ENCODE assay signal across 1 cellular context in the genomic region with DNA sequence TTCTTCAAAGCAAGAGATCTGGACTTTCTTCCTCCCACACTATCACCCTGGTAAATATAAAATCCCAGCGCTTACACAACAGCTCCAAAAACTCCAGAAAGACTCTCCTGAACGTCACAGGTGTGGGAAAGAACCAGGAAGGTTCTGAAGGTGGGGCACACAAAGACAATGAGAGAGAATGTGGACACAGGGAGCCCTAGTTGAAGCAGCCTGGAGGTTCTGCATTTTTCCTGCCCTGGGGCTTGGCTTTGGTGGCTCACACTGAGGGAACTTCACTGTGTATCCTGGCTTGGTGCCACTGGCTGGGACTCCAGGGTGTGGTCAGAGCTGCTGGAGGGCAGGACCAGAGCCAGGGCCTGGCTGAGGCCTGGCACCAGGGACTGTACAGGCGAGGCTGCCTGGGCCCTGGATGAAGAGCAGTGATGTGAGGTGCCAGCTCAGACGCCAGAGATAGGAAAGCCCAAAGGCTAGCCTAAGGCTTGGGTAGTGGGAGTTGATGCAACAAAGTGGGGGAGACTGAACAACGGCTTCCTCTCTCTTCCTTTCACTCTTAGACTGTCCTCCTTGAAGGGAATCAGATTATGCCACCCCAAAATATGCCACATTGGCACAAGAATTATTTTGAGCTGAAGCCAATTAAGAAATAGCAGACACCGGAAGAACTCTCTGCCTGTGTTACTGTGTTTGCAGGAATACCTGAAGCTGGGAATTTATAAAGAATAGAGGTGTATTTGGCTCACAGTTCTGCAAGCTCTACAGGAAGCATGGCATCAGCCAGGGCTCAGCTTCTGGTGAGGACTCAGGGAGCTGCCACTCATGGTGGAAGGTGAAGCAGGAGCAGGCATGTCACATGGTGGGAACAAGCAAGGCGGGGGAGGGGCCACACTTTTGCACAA.
TF ChIP-seq lines count a peak whose summit lies in the region.

No MANE protein-coding gene starts in this region.

TF ChIP-seq in GM23338, 12 proteins besides CTCF, POLR2A, EP300 and RAD21 (continued from another document):
- TF ChIP-seq, protein P1, sequence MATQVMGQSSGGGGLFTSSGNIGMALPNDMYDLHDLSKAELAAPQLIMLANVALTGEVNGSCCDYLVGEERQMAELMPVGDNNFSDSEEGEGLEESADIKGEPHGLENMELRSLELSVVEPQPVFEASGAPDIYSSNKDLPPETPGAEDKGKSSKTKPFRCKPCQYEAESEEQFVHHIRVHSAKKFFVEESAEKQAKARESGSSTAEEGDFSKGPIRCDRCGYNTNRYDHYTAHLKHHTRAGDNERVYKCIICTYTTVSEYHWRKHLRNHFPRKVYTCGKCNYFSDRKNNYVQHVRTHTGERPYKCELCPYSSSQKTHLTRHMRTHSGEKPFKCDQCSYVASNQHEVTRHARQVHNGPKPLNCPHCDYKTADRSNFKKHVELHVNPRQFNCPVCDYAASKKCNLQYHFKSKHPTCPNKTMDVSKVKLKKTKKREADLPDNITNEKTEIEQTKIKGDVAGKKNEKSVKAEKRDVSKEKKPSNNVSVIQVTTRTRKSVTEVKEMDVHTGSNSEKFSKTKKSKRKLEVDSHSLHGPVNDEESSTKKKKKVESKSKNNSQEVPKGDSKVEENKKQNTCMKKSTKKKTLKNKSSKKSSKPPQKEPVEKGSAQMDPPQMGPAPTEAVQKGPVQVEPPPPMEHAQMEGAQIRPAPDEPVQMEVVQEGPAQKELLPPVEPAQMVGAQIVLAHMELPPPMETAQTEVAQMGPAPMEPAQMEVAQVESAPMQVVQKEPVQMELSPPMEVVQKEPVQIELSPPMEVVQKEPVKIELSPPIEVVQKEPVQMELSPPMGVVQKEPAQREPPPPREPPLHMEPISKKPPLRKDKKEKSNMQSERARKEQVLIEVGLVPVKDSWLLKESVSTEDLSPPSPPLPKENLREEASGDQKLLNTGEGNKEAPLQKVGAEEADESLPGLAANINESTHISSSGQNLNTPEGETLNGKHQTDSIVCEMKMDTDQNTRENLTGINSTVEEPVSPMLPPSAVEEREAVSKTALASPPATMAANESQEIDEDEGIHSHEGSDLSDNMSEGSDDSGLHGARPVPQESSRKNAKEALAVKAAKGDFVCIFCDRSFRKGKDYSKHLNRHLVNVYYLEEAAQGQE (IDR thresholded peaks at IDR 0.05; ENCODE audit: unreplicated experiment) = no peak
- TF ChIP-seq, protein P2, sequence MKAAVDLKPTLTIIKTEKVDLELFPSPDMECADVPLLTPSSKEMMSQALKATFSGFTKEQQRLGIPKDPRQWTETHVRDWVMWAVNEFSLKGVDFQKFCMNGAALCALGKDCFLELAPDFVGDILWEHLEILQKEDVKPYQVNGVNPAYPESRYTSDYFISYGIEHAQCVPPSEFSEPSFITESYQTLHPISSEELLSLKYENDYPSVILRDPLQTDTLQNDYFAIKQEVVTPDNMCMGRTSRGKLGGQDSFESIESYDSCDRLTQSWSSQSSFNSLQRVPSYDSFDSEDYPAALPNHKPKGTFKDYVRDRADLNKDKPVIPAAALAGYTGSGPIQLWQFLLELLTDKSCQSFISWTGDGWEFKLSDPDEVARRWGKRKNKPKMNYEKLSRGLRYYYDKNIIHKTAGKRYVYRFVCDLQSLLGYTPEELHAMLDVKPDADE (IDR thresholded peaks at IDR 0.05) = no peak
- TF ChIP-seq, protein P3, sequence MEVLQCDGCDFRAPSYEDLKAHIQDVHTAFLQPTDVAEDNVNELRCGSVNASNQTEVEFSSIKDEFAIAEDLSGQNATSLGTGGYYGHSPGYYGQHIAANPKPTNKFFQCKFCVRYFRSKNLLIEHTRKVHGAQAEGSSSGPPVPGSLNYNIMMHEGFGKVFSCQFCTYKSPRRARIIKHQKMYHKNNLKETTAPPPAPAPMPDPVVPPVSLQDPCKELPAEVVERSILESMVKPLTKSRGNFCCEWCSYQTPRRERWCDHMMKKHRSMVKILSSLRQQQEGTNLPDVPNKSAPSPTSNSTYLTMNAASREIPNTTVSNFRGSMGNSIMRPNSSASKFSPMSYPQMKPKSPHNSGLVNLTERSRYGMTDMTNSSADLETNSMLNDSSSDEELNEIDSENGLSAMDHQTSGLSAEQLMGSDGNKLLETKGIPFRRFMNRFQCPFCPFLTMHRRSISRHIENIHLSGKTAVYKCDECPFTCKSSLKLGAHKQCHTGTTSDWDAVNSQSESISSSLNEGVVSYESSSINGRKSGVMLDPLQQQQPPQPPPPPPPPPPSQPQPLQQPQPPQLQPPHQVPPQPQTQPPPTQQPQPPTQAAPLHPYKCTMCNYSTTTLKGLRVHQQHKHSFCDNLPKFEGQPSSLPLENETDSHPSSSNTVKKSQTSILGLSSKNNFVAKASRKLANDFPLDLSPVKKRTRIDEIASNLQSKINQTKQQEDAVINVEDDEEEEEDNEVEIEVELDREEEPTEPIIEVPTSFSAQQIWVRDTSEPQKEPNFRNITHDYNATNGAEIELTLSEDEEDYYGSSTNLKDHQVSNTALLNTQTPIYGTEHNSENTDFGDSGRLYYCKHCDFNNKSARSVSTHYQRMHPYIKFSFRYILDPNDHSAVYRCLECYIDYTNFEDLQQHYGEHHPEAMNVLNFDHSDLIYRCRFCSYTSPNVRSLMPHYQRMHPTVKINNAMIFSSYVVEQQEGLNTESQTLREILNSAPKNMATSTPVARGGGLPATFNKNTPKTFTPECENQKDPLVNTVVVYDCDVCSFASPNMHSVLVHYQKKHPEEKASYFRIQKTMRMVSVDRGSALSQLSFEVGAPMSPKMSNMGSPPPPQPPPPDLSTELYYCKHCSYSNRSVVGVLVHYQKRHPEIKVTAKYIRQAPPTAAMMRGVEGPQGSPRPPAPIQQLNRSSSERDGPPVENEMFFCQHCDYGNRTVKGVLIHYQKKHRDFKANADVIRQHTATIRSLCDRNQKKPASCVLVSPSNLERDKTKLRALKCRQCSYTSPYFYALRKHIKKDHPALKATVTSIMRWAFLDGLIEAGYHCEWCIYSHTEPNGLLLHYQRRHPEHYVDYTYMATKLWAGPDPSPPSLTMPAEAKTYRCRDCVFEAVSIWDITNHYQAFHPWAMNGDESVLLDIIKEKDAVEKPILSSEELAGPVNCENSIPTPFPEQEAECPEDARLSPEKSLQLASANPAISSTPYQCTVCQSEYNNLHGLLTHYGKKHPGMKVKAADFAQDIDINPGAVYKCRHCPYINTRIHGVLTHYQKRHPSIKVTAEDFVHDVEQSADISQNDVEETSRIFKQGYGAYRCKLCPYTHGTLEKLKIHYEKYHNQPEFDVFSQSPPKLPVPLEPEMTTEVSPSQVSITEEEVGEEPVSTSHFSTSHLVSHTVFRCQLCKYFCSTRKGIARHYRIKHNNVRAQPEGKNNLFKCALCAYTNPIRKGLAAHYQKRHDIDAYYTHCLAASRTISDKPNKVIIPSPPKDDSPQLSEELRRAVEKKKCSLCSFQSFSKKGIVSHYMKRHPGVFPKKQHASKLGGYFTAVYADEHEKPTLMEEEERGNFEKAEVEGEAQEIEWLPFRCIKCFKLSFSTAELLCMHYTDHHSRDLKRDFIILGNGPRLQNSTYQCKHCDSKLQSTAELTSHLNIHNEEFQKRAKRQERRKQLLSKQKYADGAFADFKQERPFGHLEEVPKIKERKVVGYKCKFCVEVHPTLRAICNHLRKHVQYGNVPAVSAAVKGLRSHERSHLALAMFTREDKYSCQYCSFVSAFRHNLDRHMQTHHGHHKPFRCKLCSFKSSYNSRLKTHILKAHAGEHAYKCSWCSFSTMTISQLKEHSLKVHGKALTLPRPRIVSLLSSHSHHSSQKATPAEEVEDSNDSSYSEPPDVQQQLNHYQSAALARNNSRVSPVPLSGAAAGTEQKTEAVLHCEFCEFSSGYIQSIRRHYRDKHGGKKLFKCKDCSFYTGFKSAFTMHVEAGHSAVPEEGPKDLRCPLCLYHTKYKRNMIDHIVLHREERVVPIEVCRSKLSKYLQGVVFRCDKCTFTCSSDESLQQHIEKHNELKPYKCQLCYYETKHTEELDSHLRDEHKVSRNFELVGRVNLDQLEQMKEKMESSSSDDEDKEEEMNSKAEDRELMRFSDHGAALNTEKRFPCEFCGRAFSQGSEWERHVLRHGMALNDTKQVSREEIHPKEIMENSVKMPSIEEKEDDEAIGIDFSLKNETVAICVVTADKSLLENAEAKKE (CRISPR knock-in tag; IDR thresholded peaks at IDR 0.05) = no peak
- TF ChIP-seq POLR2AphosphoS5 (IDR thresholded peaks at IDR 0.05; ENCODE audit: low read depth) = no peak
- TF ChIP-seq JUNB (IDR thresholded peaks at IDR 0.05; ENCODE audit: unreplicated experiment) = no peak
- no peak for TF ChIP-seq EZH2 (IDR thresholded peaks at IDR 0.05; ENCODE audit: low read depth, unreplicated experiment)
- no peak for TF ChIP-seq CREB1 (CRISPR knock-in tag; IDR thresholded peaks at IDR 0.05; ENCODE audit: low read depth)
- no peak for TF ChIP-seq ZNF114 (CRISPR knock-in tag; IDR thresholded peaks at IDR 0.05)
- no peak for TF ChIP-seq STAT1 (IDR thresholded peaks at IDR 0.05; ENCODE audit: unreplicated experiment)
- TF ChIP-seq NANOG (IDR thresholded peaks at IDR 0.05; ENCODE audit: borderline replicate concordance) = no peak
- TF ChIP-seq EZH2phosphoT487 (IDR thresholded peaks at IDR 0.05; ENCODE audit: unreplicated experiment) = no peak
